In genomic region chr3:12663311-12663935, GRCh38 we compare ENCODE assay signal across 8 cellular contexts. TPM values are rescaled to one million over a fixed set of nuclear protein-coding genes. Genes with fewer than 3 reads are reported as not detected.
DNase-seq lines count a peak whose midpoint lies in the region; ATAC-seq and TF ChIP-seq lines count a peak whose summit lies in the region.

No MANE protein-coding gene starts in this region.

- intact Hi-C loops in sigmoid colon (cut with DNase I): loop anchor here (2.0 to 10.0 kb wide), 4 partner anchors 107 to 1481 kb away; partner anchors contain the start of genes MKRN2 and TSEN2

- H3K4me2 ChIP-seq in OCI-LY3 (ENCODE audit: low read length): peak overlapping the region; percentile 81

- H3K9ac ChIP-seq in OCI-LY3 (ENCODE audit: low read length): peak overlapping the region; percentile 80

- H3K4me3 ChIP-seq in OCI-LY3 (ENCODE audit: low read length): peak overlapping the region; percentile 96
- H3K4me3 ChIP-seq in iPS DF 6.9 (ENCODE audit: low read length): peak overlapping the region; percentile 95
- peak overlapping the region; percentile 72 to 100 (median 91) for H3K4me3 ChIP-seq in sigmoid colon

- WGBS in iPS DF 6.9 (ENCODE audit: insufficient coverage, insufficient read length): no CpG with 5 or more reads among the region's 48 CpGs
- WGBS in sigmoid colon, 2 donors: 0 to 1% methylated on average over 48 of the region's 48 CpGs

- TF ChIP-seq CTCF in OCI-LY3 (IDR thresholded peaks at IDR 0.05; ENCODE audit: low read depth, low read length) (no peak), sigmoid colon (IDR thresholded peaks at IDR 0.05) (no peak)

- H3K27me3 ChIP-seq in OCI-LY3 (ENCODE audit: low read depth, low read length): no peaks in the 10 kb centered on the region
- no peaks in the 10 kb centered on the region for H3K27me3 ChIP-seq in iPS DF 6.9 (ENCODE audit: control insufficient read depth, insufficient read depth, low read length)
- H3K27me3 ChIP-seq in sigmoid colon: no peaks in the 10 kb centered on the region

- H3K4me1 ChIP-seq in OCI-LY3 (ENCODE audit: low read length): peaks cover 12% of the 10 kb centered on the region
- H3K4me1 ChIP-seq in iPS DF 6.9 (ENCODE audit: control insufficient read depth, insufficient read depth, low read length): no peaks in the 10 kb centered on the region
- H3K4me1 ChIP-seq in sigmoid colon: peaks cover 0 to 48% (median 42%) of the 10 kb centered on the region in 4 donors

- peak; percentile 41 for ATAC-seq in HG02678 (IDR thresholded peaks at IDR 0.05; ENCODE audit: unreplicated experiment)

- peaks cover 55% of the 10 kb centered on the region for H3K79me2 ChIP-seq in OCI-LY3 (ENCODE audit: low read length)

- H3K27ac ChIP-seq in OCI-LY3 (ENCODE audit: low read length) (peak overlapping the region; percentile 72), iPS DF 6.9 (ENCODE audit: low read length) (no peak overlapping the region), sigmoid colon (peak overlapping the region; percentile 94 to 100 (median 99))

- H3K36me3 ChIP-seq in OCI-LY3 (replicated peaks; ENCODE audit: low read depth, low read length) (no peaks in the 10 kb centered on the region), iPS DF 6.9 (ENCODE audit: control insufficient read depth, insufficient read depth, low read length) (no peaks in the 10 kb centered on the region; the same call in 1 of the 2 replicates), sigmoid colon (no peaks in the 10 kb centered on the region)

- H3K9me3 ChIP-seq in OCI-LY3 (ENCODE audit: insufficient read depth, low read length): no peaks in the 10 kb centered on the region
- H3K9me3 ChIP-seq in iPS DF 6.9 (ENCODE audit: control insufficient read depth, insufficient read depth, low read length): no peaks in the 10 kb centered on the region
- no peaks in the 10 kb centered on the region for H3K9me3 ChIP-seq in sigmoid colon

- no peak for TF ChIP-seq POLR2A in sigmoid colon (IDR thresholded peaks at IDR 0.05)

- H4K20me1 ChIP-seq in OCI-LY3 (ENCODE audit: insufficient read depth, low read length): peaks cover 43% of the 10 kb centered on the region

- no peak for TF ChIP-seq EP300 in sigmoid colon (IDR thresholded peaks at IDR 0.05)

- DNase-seq in activated CD4-positive, CD25-positive, alpha-beta regulatory T cell (lab: John Stamatoyannopoulos, UW): peak; percentile 39 to 51 (median 46)
- DNase-seq in activated CD4-positive, CD25-positive, alpha-beta regulatory T cell treated with anti-CD3 and anti-CD28 coated beads, Interleukin-2, amount 50 U/mL, for 72 hours: no peak
- peak; percentile 57 for DNase-seq in astrocyte of the hippocampus (ENCODE audit: low read depth, low spot score)
- DNase-seq in iPS DF 6.9 (ENCODE audit: low read depth, low spot score): no peak
- DNase-seq in sigmoid colon: peak; percentile 76
- DNase-seq in RPMI8226: no peak

- H2AFZ ChIP-seq in OCI-LY3 (ENCODE audit: low read depth, low read length): peak overlapping the region; percentile 34; the same call in 1 of the 2 replicates

RNA-seq across cellular contexts. Expression of gene RAF1, which starts 0.5 kb away (rescaled TPM):
- 100 to 1,000 TPM in 1 of 4 donors, 10 to 100 TPM in 3; 83.8 to 101 (median 95.1) TPM for total RNA-seq in sigmoid colon
- polyA plus RNA-seq in sigmoid colon: 10 to 100 TPM; 45.0 to 62.0 (median 56.0) TPM

Comparison
In these comparisons a context has a peak if more than half of its experiments do, and no peak if none do; other contexts are left out.
1. DNase-seq: peak in activated CD4-positive, CD25-positive, alpha-beta regulatory T cell (4 of 4), astrocyte of the hippocampus (single experiment) and sigmoid colon (single experiment); none in activated CD4-positive, CD25-positive, alpha-beta regulatory T cell treated with anti-CD3 and anti-CD28 coated beads, Interleukin-2, amount 50 U/mL, for 72 hours (single experiment), iPS DF 6.9 (single experiment) and RPMI8226 (single experiment).
2. Peak in every context shown above with its lines, with median percentiles within 50 percentile points of each other: H3K4me3 ChIP-seq.